1 cellular context compared by ENCODE assay signal in genomic region chr19:8631425-8631819, GRCh38.
TF ChIP-seq lines count a peak whose summit lies in the region.

No MANE protein-coding gene starts in this region.

TF ChIP-seq in GM23338, 12 proteins besides CTCF, POLR2A, EP300 and RAD21 (continued from another document):
- TF ChIP-seq ETS1 (IDR thresholded peaks at IDR 0.05): no peak
- TF ChIP-seq STAT1 (IDR thresholded peaks at IDR 0.05; ENCODE audit: unreplicated experiment): no peak
- TF ChIP-seq CREB1 (CRISPR knock-in tag; IDR thresholded peaks at IDR 0.05; ENCODE audit: low read depth): no peak
- TF ChIP-seq EZH2 (IDR thresholded peaks at IDR 0.05; ENCODE audit: low read depth, unreplicated experiment): no peak
- no peak for TF ChIP-seq JUNB (IDR thresholded peaks at IDR 0.05; ENCODE audit: unreplicated experiment)
- TF ChIP-seq ZNF114 (CRISPR knock-in tag; IDR thresholded peaks at IDR 0.05): no peak
- no peak for TF ChIP-seq REST (IDR thresholded peaks at IDR 0.05; ENCODE audit: unreplicated experiment)
